Comparison of ENCODE assay signal across 7 cellular contexts in the genomic region with DNA sequence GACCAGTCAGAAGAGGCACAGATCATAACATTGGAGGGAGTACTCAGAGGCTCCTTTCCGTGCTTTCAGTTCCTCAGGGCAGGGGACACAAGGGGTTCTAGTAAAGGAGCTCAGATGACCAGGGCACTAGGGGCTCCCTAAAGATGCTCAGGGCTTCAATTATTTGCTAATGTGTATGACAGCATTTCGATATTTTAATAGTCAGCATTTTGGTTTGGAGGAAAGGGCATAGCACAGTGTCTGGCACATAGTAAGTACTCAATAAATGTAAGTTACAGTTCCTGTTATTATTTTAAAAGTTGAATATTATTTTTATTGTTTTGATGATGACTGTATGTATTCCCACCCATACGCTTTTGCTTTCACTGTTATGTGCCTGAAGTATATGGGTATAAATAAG.
"Had no signal": no experiment of that assay in that cellular context is flagged by ENCODE, and none has a peak within 500 bp of the region (broad histone marks: within the 10 kb centered on the region; RNA-seq: fewer than 3 reads in every experiment).

No MANE protein-coding gene starts in this region.

- H3K9ac ChIP-seq: GM23248, KMS-11 had no signal

- H2AFZ ChIP-seq: GM23248 had no signal

- DNase-seq: GM23248, GOT3, H7, KBM-7 had no signal

- H3K27ac ChIP-seq: GM23248, KMS-11 had no signal

- H3K4me2 ChIP-seq: KMS-11 had no signal

- H3K4me3 ChIP-seq: GM23248, HAP-1 had no signal

- H3K36me3 ChIP-seq: HAP-1 had no signal

- FAIRE-seq: HTR-8/SVneo had no signal

- H3K4me1 ChIP-seq: HAP-1 had no signal
